Comparison of ENCODE assay signal across 29 cellular contexts in genomic region chr9:70083429-70083828, GRCh38. TPM values are rescaled to one million over a fixed set of nuclear protein-coding genes. Genes with fewer than 3 reads are reported as not detected.
DNase-seq lines count a peak whose midpoint lies in the region; ATAC-seq, FAIRE-seq and TF ChIP-seq lines count a peak whose summit lies in the region.
"Had no signal": no experiment of that assay in that cellular context is flagged by ENCODE, and none has a peak within 500 bp of the region (broad histone marks: within the 10 kb centered on the region; RNA-seq: fewer than 3 reads in every experiment).

No MANE protein-coding gene starts in this region.

- H3K36me3 ChIP-seq in keratinocyte (ENCODE audit: control insufficient read depth in 2 of 2, extremely low read depth in 1 of 2, insufficient read depth in 2 of 2, low read length in 2 of 2), result no peaks in the 10 kb centered on the region
- H3K36me3 ChIP-seq in thyroid gland, result no peaks in the 10 kb centered on the region
- H3K36me3 ChIP-seq in Karpas-422 (ENCODE audit: insufficient read depth, low read length), result no peaks in the 10 kb centered on the region
- H3K36me3 ChIP-seq: heart right ventricle, right atrium auricular region, spleen, vagina had no signal

- FAIRE-seq in keratinocyte (lab: Jason Lieb, UNC), result peak; percentile 76
- FAIRE-seq: endothelial cell of umbilical vein had no signal

- no peaks in the 10 kb centered on the region for H3K9me3 Mint-ChIP-seq in activated CD4-positive, alpha-beta T cell treated with anti-CD3 and anti-CD28 coated beads for 36 hours (ENCODE audit: low read depth)
- H3K9me3 Mint-ChIP-seq: activated naive CD4-positive, alpha-beta T cell treated with anti-CD3 and anti-CD28 coated beads, Interleukin-2, amount 10 ng/mL, durations not matched to agents 7 days and 5 days; activated T-helper 1 cell treated with anti-CD3 and anti-CD28 coated beads, Interleukin-12 subunit alpha, Interleukin-12 subunit beta, Interleukin-2, Interleukin-4 antibody, amounts not matched to agents 30 ng/mL and 10 ng/mL and 1 ng/mL, durations not matched to agents 14 hours and 24 hours and 36 hours; H9; stimulated activated effector memory CD8-positive, alpha-beta T cell treated with anti-CD3 and anti-CD28 coated beads, Interleukin-12 subunit alpha, Interleukin-12 subunit beta, amount 100 ng/mL, for 72 hours had no signal

- dilution Hi-C loops in keratinocyte (cut with MboI; ENCODE audit: extremely low pct_ligation_motif_present, low sequenced_read_pairs), result no loop called here

- ATAC-seq in GM18519 (IDR thresholded peaks at IDR 0.05; ENCODE audit: low FRiP score, unreplicated experiment), result no peak
- ATAC-seq in activated CD4-positive, alpha-beta T cell treated with anti-CD3 and anti-CD28 coated beads for 36 hours, result no peak
- ATAC-seq: heart right ventricle; left colon; stimulated activated effector memory CD8-positive, alpha-beta T cell treated with anti-CD3 and anti-CD28 coated beads, Interleukin-12 subunit alpha, Interleukin-12 subunit beta, amount 100 ng/mL, for 72 hours had no signal

- no peak overlapping the region for H2AFZ ChIP-seq in keratinocyte (ENCODE audit: control insufficient read depth, low read length)
- no peak overlapping the region for H2AFZ ChIP-seq in Karpas-422 (ENCODE audit: low read length)

- no peaks in the 10 kb centered on the region for H3K27me3 ChIP-seq in keratinocyte (ENCODE audit: control insufficient read depth, extremely low read depth, insufficient read depth, low read length)
- no peaks in the 10 kb centered on the region for H3K27me3 ChIP-seq in thyroid gland
- H3K27me3 ChIP-seq in Karpas-422 (ENCODE audit: low read length), result no peaks in the 10 kb centered on the region
- H3K27me3 ChIP-seq: heart right ventricle, right atrium auricular region, spleen, vagina had no signal

- no peaks in the 10 kb centered on the region for H3K9me1 ChIP-seq in keratinocyte (ENCODE audit: control insufficient read depth, extremely low read depth, insufficient read depth, low read length)

- TF ChIP-seq CTCF in astrocyte of the cerebellum (IDR thresholded peaks at IDR 0.05; ENCODE audit: low read depth, low read length, missing control alignments) (no peak), keratinocyte (optimal IDR thresholded peaks at IDR 0.05 in 1 of 3, IDR thresholded peaks at IDR 0.05 in 1 of 3, conservative IDR thresholded peaks at IDR 0.05 in 1 of 3; ENCODE audit: extremely low read depth in 1 of 3, insufficient read depth in 2 of 3, low read length in 3 of 3) (no peak), thyroid gland (IDR thresholded peaks at IDR 0.05) (no peak)

- H3K79me2 ChIP-seq in keratinocyte (ENCODE audit: control insufficient read depth, insufficient read depth, low read length), result no peaks in the 10 kb centered on the region
- H3K79me2 ChIP-seq in Karpas-422 (ENCODE audit: low read length), result no peaks in the 10 kb centered on the region

- DNase-seq in HT1080 (ENCODE audit: low read depth), result peak; percentile 31
- DNase-seq in astrocyte of the cerebellum (ENCODE audit: low read depth), result peak; percentile 37
- DNase-seq in keratinocyte (ENCODE audit: low read depth, low spot score), result no peak
- peak; percentile 20 to 23 for DNase-seq in thyroid gland
- DNase-seq in Karpas-422, result no peak
- DNase-seq in activated CD4-positive, alpha-beta T cell treated with anti-CD3 and anti-CD28 coated beads for 36 hours, result no peak
- DNase-seq: activated CD4-positive, alpha-beta T cell treated with anti-CD3 and anti-CD28 coated beads, Interleukin-2, amount 50 U/mL, for 1 hour; activated naive CD4-positive, alpha-beta T cell treated with anti-CD3 and anti-CD28 coated beads, Interleukin-2, amount 10 ng/mL, durations not matched to agents 7 days and 5 days; amygdala; CD4-positive, CD25-positive, alpha-beta regulatory T cell; central memory CD4-positive, alpha-beta T cell; H9; heart right ventricle; left colon; naive B cell; NCI-H1092; NCI-H187; NCI-H524 treated with DMSO at 0.1 percent for 48 hours; occipital lobe; spleen; stimulated activated CD4-positive, alpha-beta T cell treated with anti-CD3 and anti-CD28 coated beads, Interleukin-2, amount 100 ng/mL, for 48 hours; T-helper 2 cell had no signal

- H3K27ac Mint-ChIP-seq in activated CD4-positive, alpha-beta T cell treated with anti-CD3 and anti-CD28 coated beads for 36 hours, result no peak overlapping the region
- H3K27ac Mint-ChIP-seq: activated naive CD4-positive, alpha-beta T cell treated with anti-CD3 and anti-CD28 coated beads, Interleukin-2, amount 10 ng/mL, durations not matched to agents 7 days and 5 days; activated T-helper 1 cell treated with anti-CD3 and anti-CD28 coated beads, Interleukin-12 subunit alpha, Interleukin-12 subunit beta, Interleukin-2, Interleukin-4 antibody, amounts not matched to agents 30 ng/mL and 10 ng/mL and 1 ng/mL, durations not matched to agents 14 hours and 24 hours and 36 hours; CD4-positive, CD25-positive, alpha-beta regulatory T cell; H9; naive B cell; stimulated activated effector memory CD8-positive, alpha-beta T cell treated with anti-CD3 and anti-CD28 coated beads, Interleukin-12 subunit alpha, Interleukin-12 subunit beta, amount 100 ng/mL, for 72 hours had no signal

- POLR2A ChIA-PET in activated CD4-positive, alpha-beta T cell treated with anti-CD3 and anti-CD28 coated beads for 36 hours (lab: Charles Lee), result no interaction called here

- no peaks in the 10 kb centered on the region for H3K36me3 Mint-ChIP-seq in activated CD4-positive, alpha-beta T cell treated with anti-CD3 and anti-CD28 coated beads for 36 hours (ENCODE audit: low read depth)
- H3K36me3 Mint-ChIP-seq: activated naive CD4-positive, alpha-beta T cell treated with anti-CD3 and anti-CD28 coated beads, Interleukin-2, amount 10 ng/mL, durations not matched to agents 7 days and 5 days; CD4-positive, CD25-positive, alpha-beta regulatory T cell; naive B cell; stimulated activated effector memory CD8-positive, alpha-beta T cell treated with anti-CD3 and anti-CD28 coated beads, Interleukin-12 subunit alpha, Interleukin-12 subunit beta, amount 100 ng/mL, for 72 hours had no signal

- TF ChIP-seq POLR2A in thyroid gland (IDR thresholded peaks at IDR 0.05), result no peak

- in situ Hi-C loops in astrocyte of the cerebellum (cut with HindIII; ENCODE audit: low sequenced_read_pairs), result no loop called here

- peaks cover 9% of the 10 kb centered on the region for H3K4me1 ChIP-seq in keratinocyte (ENCODE audit: control insufficient read depth, extremely low read depth, insufficient read depth, low read length)
- peaks cover 29 to 44% of the 10 kb centered on the region in 2 donors for H3K4me1 ChIP-seq in thyroid gland
- no peaks in the 10 kb centered on the region for H3K4me1 ChIP-seq in Karpas-422 (ENCODE audit: low read length)

- 23 to 31% methylated on average over 1 of the region's 1 CpG for WGBS in thyroid gland, 2 donors

- H3K27ac ChIP-seq in keratinocyte (ENCODE audit: control insufficient read depth, insufficient read depth, low read length) (no peak overlapping the region), thyroid gland (no peak overlapping the region), Karpas-422 (ENCODE audit: low read length) (no peak overlapping the region)
- H3K27ac ChIP-seq: heart right ventricle, spleen, vagina, VCaP had no signal

- H3K9ac ChIP-seq in keratinocyte (ENCODE audit: control insufficient read depth, extremely low read depth, insufficient read depth, low read length), result no peak overlapping the region
- no peak overlapping the region for H3K9ac ChIP-seq in Karpas-422 (ENCODE audit: low read length)

- no peaks in the 10 kb centered on the region for H3K4me1 Mint-ChIP-seq in activated CD4-positive, alpha-beta T cell treated with anti-CD3 and anti-CD28 coated beads for 36 hours
- H3K4me1 Mint-ChIP-seq: activated naive CD4-positive, alpha-beta T cell treated with anti-CD3 and anti-CD28 coated beads, Interleukin-2, amount 10 ng/mL, durations not matched to agents 7 days and 5 days; CD4-positive, CD25-positive, alpha-beta regulatory T cell; naive B cell; stimulated activated effector memory CD8-positive, alpha-beta T cell treated with anti-CD3 and anti-CD28 coated beads, Interleukin-12 subunit alpha, Interleukin-12 subunit beta, amount 100 ng/mL, for 72 hours had no signal

- H3K4me2 ChIP-seq in keratinocyte (ENCODE audit: control insufficient read depth, extremely low read depth, insufficient read depth, low read depth, low read length) (peak overlapping the region; percentile 6), Karpas-422 (ENCODE audit: low read depth, low read length, poor library complexity, severe bottlenecking) (no peak overlapping the region)

- H3K4me3 ChIP-seq in astrocyte of the cerebellum (ENCODE audit: low read depth, low read length) (no peak overlapping the region), keratinocyte (ENCODE audit: control insufficient read depth in 2 of 3, extremely low read depth in 1 of 3, insufficient read depth in 2 of 3, low read depth in 1 of 3, low read length in 3 of 3) (no peak overlapping the region), thyroid gland (replicated peaks in 1 of 3) (no peak overlapping the region), Karpas-422 (ENCODE audit: low read length) (no peak overlapping the region)
- H3K4me3 ChIP-seq: heart right ventricle, right atrium auricular region, spleen, vagina had no signal

- H3K27me3 Mint-ChIP-seq in activated CD4-positive, alpha-beta T cell treated with anti-CD3 and anti-CD28 coated beads for 36 hours, result peaks cover 13% of the 10 kb centered on the region

- H3K4me3 Mint-ChIP-seq in activated CD4-positive, alpha-beta T cell treated with anti-CD3 and anti-CD28 coated beads for 36 hours, result no peak overlapping the region
- H3K4me3 Mint-ChIP-seq: activated naive CD4-positive, alpha-beta T cell treated with anti-CD3 and anti-CD28 coated beads, Interleukin-2, amount 10 ng/mL, durations not matched to agents 7 days and 5 days; activated T-helper 1 cell treated with anti-CD3 and anti-CD28 coated beads, Interleukin-12 subunit alpha, Interleukin-12 subunit beta, Interleukin-2, Interleukin-4 antibody, amounts not matched to agents 30 ng/mL and 10 ng/mL and 1 ng/mL, durations not matched to agents 14 hours and 24 hours and 36 hours; CD4-positive, CD25-positive, alpha-beta regulatory T cell; H9; naive B cell; stimulated activated effector memory CD8-positive, alpha-beta T cell treated with anti-CD3 and anti-CD28 coated beads, Interleukin-12 subunit alpha, Interleukin-12 subunit beta, amount 100 ng/mL, for 72 hours had no signal

- intact Hi-C loops in thyroid gland (cut with DNase I), result no loop called here
- intact Hi-C loops in activated CD4-positive, alpha-beta T cell treated with anti-CD3 and anti-CD28 coated beads for 36 hours (cut with DNase I, micrococcal nuclease), result no loop called here

- H3K9me3 ChIP-seq in keratinocyte (ENCODE audit: control insufficient read depth, low read depth, low read length), result no peaks in the 10 kb centered on the region
- no peaks in the 10 kb centered on the region for H3K9me3 ChIP-seq in thyroid gland
- H3K9me3 ChIP-seq in Karpas-422 (ENCODE audit: low read length), result no peaks in the 10 kb centered on the region
- H3K9me3 ChIP-seq: heart right ventricle, right atrium auricular region, spleen, vagina had no signal

- H3K9me2 ChIP-seq in Karpas-422 (replicated peaks; ENCODE audit: insufficient read depth, low read length), result no peaks in the 10 kb centered on the region

- no peaks in the 10 kb centered on the region for H4K20me1 ChIP-seq in keratinocyte (ENCODE audit: control insufficient read depth, extremely low read depth, insufficient read depth, low read length)
- H4K20me1 ChIP-seq in Karpas-422 (ENCODE audit: insufficient read depth, low read depth, low read length), result no peaks in the 10 kb centered on the region

- CTCF ChIA-PET in activated CD4-positive, alpha-beta T cell treated with anti-CD3 and anti-CD28 coated beads for 36 hours (lab: Charles Lee), result no interaction called here

RNA-seq across cellular contexts. Expression of gene MAMDC2, which starts 39.8 kb away (rescaled TPM):
- total RNA-seq in HT1080 (2014; rRNA removed; shearing (Covaris generic)), result 0.17 and 0.37 TPM in 2 replicates
- 0.37 and 0.43 TPM in 2 replicates for polyA plus RNA-seq in HT1080 (2015; cell fraction: cytosol; rRNA removed)
- polyA plus RNA-seq in HT1080 (2015; cell fraction: nucleus; rRNA removed), result 0.31 and 0.48 TPM in 2 replicates
- polyA plus RNA-seq in keratinocyte, result 1.3 to 8.2 TPM (median 4.2 TPM) in 3 replicates
- polyA plus RNA-seq in keratinocyte (2011; ENCODE audit: low read depth), result 0.21 TPM
- 0.83 and 1.1 TPM in 2 replicates for polyA plus RNA-seq in keratinocyte (2011; cell fraction: cytosol; rRNA removed)
- polyA plus RNA-seq in keratinocyte (2011; cell fraction: nucleus; rRNA removed), result 3.7 and 4.0 TPM in 2 replicates
- polyA plus RNA-seq in keratinocyte (2012; ENCODE audit: low replicate concordance), result 0.31 and 6.7 TPM in 2 replicates
- polyA minus RNA-seq in keratinocyte, result 2.0 to 4.7 TPM (median 4.4 TPM) in 3 replicates
- 1.5 TPM for polyA minus RNA-seq in keratinocyte (2011; cell fraction: cytosol; rRNA and poly(A)+ RNA removed)
- polyA minus RNA-seq in keratinocyte (2011; cell fraction: nucleus; rRNA and poly(A)+ RNA removed), result 3.3 and 4.8 TPM in 2 replicates
- 10 to 100 TPM; 15.8 to 19.6 (median 18.4) TPM for total RNA-seq in thyroid gland
- not detected in 2 replicates for total RNA-seq in Karpas-422 (2014; rRNA removed; shearing (Covaris generic); ENCODE audit: low replicate concordance)
- not detected for total RNA-seq in activated CD4-positive, alpha-beta T cell treated with anti-CD3 and anti-CD28 coated beads for 36 hours
- total RNA-seq: activated T-helper 1 cell treated with anti-CD3 and anti-CD28 coated beads, Interleukin-12 subunit alpha, Interleukin-12 subunit beta, Interleukin-2, Interleukin-4 antibody, amounts not matched to agents 30 ng/mL and 10 ng/mL and 1 ng/mL, durations not matched to agents 14 hours and 24 hours and 36 hours had no signal
- polyA plus RNA-seq: CD4-positive, CD25-positive, alpha-beta regulatory T cell had no signal

Comparison
In these comparisons a context has a peak if more than half of its experiments do, and no peak if none do; other contexts are left out.
1. DNase-seq: peak in HT1080 (single experiment), astrocyte of the cerebellum (single experiment) and thyroid gland (2 of 2); none in keratinocyte (single experiment), Karpas-422 (single experiment) and activated CD4-positive, alpha-beta T cell treated with anti-CD3 and anti-CD28 coated beads for 36 hours (single experiment).
2. RNA of gene MAMDC2, which starts 39.8 kb away (total RNA-seq): 15.8 to 19.6 TPM in thyroid gland; 0.17 to 0.37 TPM in HT1080, not detected in activated CD4-positive, alpha-beta T cell treated with anti-CD3 and anti-CD28 coated beads for 36 hours and not detected in Karpas-422; every median in the first group is over 10 times any median in the second.